Comparison of ENCODE assay signal across 15 cellular contexts in the genomic region with DNA sequence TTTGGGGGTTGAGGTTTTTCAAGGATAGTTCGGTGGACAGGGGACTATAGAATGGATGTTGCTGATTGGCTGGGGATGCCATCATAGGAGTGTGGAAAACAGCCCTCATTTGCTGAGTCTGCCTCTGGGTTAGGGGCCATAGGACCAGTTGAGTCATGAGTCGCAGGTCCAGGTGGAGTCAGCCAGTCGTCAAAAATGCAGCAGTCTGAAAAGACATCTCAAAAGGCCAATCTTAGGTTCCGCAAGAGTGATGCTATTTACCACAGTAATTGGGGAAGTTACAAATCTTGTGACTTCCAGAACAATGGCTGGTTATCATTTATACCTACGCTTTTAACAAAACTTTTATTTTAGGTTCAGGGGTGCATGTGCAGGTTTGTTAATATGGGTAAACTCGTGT.
A peak's percentile ranks its signal among the peaks of the same experiment; 100 is the strongest.
DNase-seq lines count a peak whose midpoint lies in the region; ATAC-seq and TF ChIP-seq lines count a peak whose summit lies in the region.
"Had no signal": no experiment of that assay in that cellular context is flagged by ENCODE, and none has a peak within 500 bp of the region (broad histone marks: within the 10 kb centered on the region; RNA-seq: fewer than 3 reads in every experiment).

No MANE protein-coding gene starts in this region.

- H3K4me2 ChIP-seq in OCI-LY7 (ENCODE audit: low read length), result peak overlapping the region; percentile 45; the same call in 1 of the 2 replicates
- H3K4me2 ChIP-seq: BLaER1 had no signal

- no peak overlapping the region; the same call in 1 of the 2 replicates for H2AFZ ChIP-seq in OCI-LY7 (ENCODE audit: low read length)
- H2AFZ ChIP-seq: GM23248 had no signal

- POLR2A ChIA-PET in OCI-LY7 (lab: Charles Lee), result interaction anchor here (0.7 to 4.5 kb wide), 2 partner anchors 8 to 63 kb away, joined by 3 to 21 read pairs; no protein-coding TSS in a partner anchor

- H3K9me2 ChIP-seq in OCI-LY7 (ENCODE audit: insufficient read depth, low read length), result no peaks in the 10 kb centered on the region

- H3K9me3 Mint-ChIP-seq in IgD-negative memory B cell (no peaks in the 10 kb centered on the region), memory B cell (peaks cover 1% of the 10 kb centered on the region)

- peak overlapping the region; percentile 14 for H3K4me3 ChIP-seq in OCI-LY7 (ENCODE audit: low read depth, low read length, poor library complexity, severe bottlenecking)
- H3K4me3 ChIP-seq: BLaER1, GM12878, GM23248 had no signal

- H3K27me3 Mint-ChIP-seq in IgD-negative memory B cell, result no peaks in the 10 kb centered on the region
- no peaks in the 10 kb centered on the region for H3K27me3 Mint-ChIP-seq in memory B cell

- H3K4me1 Mint-ChIP-seq in IgD-negative memory B cell (peaks cover 29 to 38% (median 30%) of the 10 kb centered on the region in 3 donors), memory B cell (peaks cover 31% of the 10 kb centered on the region)
- H3K4me1 Mint-ChIP-seq: CD8-positive, alpha-beta memory T cell had no signal

- peak overlapping the region; percentile 96 for H3K27ac ChIP-seq in OCI-LY7 (ENCODE audit: low read depth, low read length, poor library complexity, severe bottlenecking)
- H3K27ac ChIP-seq: BLaER1, GM23248 had no signal

- ATAC-seq in memory B cell (ENCODE audit: low read depth) (peak; percentile 83), HG03520 (IDR thresholded peaks at IDR 0.05; ENCODE audit: unreplicated experiment) (no peak), HG02970 (IDR thresholded peaks at IDR 0.05; ENCODE audit: low FRiP score, unreplicated experiment) (no peak)
- ATAC-seq: GM12878 had no signal

- no peaks in the 10 kb centered on the region for H4K20me1 ChIP-seq in OCI-LY7 (ENCODE audit: insufficient read depth, low read length)
- H4K20me1 ChIP-seq: BLaER1 had no signal

- TF ChIP-seq CTCF in OCI-LY7 (conservative IDR thresholded peaks at IDR 0.05; ENCODE audit: low read length), result no peak

- peak overlapping the region in 2 of 4 donors; percentile 2 to 53 for H3K4me3 Mint-ChIP-seq in IgD-negative memory B cell
- no peak overlapping the region for H3K4me3 Mint-ChIP-seq in memory B cell

- peak; percentile 92 for DNase-seq in OCI-LY7 (ENCODE audit: low spot score)
- peak; percentile 23 to 37 for DNase-seq in memory B cell (ENCODE audit: low spot score in 2 of 2)
- no peak for DNase-seq in NCI-H2227 treated with DMSO at 0.1 percent for 48 hours (lab: John Stamatoyannopoulos, UW)
- DNase-seq in A172 (ENCODE audit: low spot score), result no peak
- DNase-seq: Caco-2; CD8-positive, alpha-beta memory T cell; DND-41; GM23248; H7; IMR-90 had no signal

- H3K27ac Mint-ChIP-seq in IgD-negative memory B cell (peak overlapping the region; percentile 37 to 86 (median 69)), memory B cell (peak overlapping the region; percentile 72)

- CTCF ChIA-PET in OCI-LY7 (lab: Charles Lee; ENCODE audit: unreplicated experiment), result no interaction called here

- no peaks in the 10 kb centered on the region for H3K36me3 Mint-ChIP-seq in IgD-negative memory B cell
- H3K36me3 Mint-ChIP-seq in memory B cell, result no peaks in the 10 kb centered on the region

- peaks cover 33% of the 10 kb centered on the region for H3K9me3 ChIP-seq in OCI-LY7 (ENCODE audit: low read length)
- H3K9me3 ChIP-seq: Caco-2 had no signal

- H3K4me1 ChIP-seq in OCI-LY7 (ENCODE audit: insufficient read depth, low read length, poor library complexity, severe bottlenecking), result peaks cover 94% of the 10 kb centered on the region

- H3K79me2 ChIP-seq in OCI-LY7 (ENCODE audit: insufficient read depth, low read depth, low read length), result peaks cover 29% of the 10 kb centered on the region

- no TSS peak for BruUV-seq in OCI-LY7 (replicated peaks; lab: Mats Ljungman, UMichigan)

- peaks cover 36% of the 10 kb centered on the region for H3K36me3 ChIP-seq in OCI-LY7 (ENCODE audit: insufficient read depth, low read length)
- H3K36me3 ChIP-seq: BLaER1 had no signal

- intact Hi-C loops in OCI-LY7 (cut with micrococcal nuclease; ENCODE audit: unreplicated experiment), result loop anchor here (1.0 to 5.0 kb wide), 3 partner anchors 61 to 293 kb away; a partner anchor contains a TSS

Comparison
In these comparisons a context has a peak if more than half of its experiments do, and no peak if none do; other contexts are left out.
1. DNase-seq: peak in OCI-LY7 (single experiment) and memory B cell (2 of 2); none in NCI-H2227 treated with DMSO at 0.1 percent for 48 hours (single experiment) and A172 (single experiment).